ENCODE assay signal across 15 cellular contexts in genomic region chr4:163611172-163611571, GRCh38.
DNase-seq lines count a peak whose midpoint lies in the region; ATAC-seq and TF ChIP-seq lines count a peak whose summit lies in the region.
"Had no signal": no experiment of that assay in that cellular context is flagged by ENCODE, and none has a peak within 500 bp of the region (broad histone marks: within the 10 kb centered on the region; RNA-seq: fewer than 3 reads in every experiment).

No MANE protein-coding gene starts in this region.

- peaks cover 0 to 2% of the 10 kb centered on the region in 2 donors for H3K9me3 Mint-ChIP-seq in stimulated activated naive B cell treated with anti-CD40 and anti-IgM and Interleukin-4, amounts not matched to agents 10 μg/mL and 1 μg/mL and 100 μg/mL, for 72 hours
- H3K9me3 Mint-ChIP-seq: activated naive CD4-positive, alpha-beta T cell treated with anti-CD3 and anti-CD28 coated beads, Interleukin-2, amount 50 U/mL, for 24 hours had no signal

- H3K4me1 ChIP-seq in esophagus muscularis mucosa: no peaks in the 10 kb centered on the region
- no peaks in the 10 kb centered on the region for H3K4me1 ChIP-seq in uterus
- H3K4me1 ChIP-seq: SJCRH30, thyroid gland had no signal

- H3K4me3 Mint-ChIP-seq in stimulated activated naive B cell treated with anti-CD40 and anti-IgM and Interleukin-4, amounts not matched to agents 10 μg/mL and 1 μg/mL and 100 μg/mL, for 72 hours: peak overlapping the region in 1 of 2 donors; percentile 29
- H3K4me3 Mint-ChIP-seq: activated naive CD4-positive, alpha-beta T cell treated with anti-CD3 and anti-CD28 coated beads, Interleukin-2, amount 50 U/mL, for 24 hours had no signal

- H3K27ac ChIP-seq in esophagus muscularis mucosa (replicated peaks in 1 of 4) (peak overlapping the region in 1 of 4 donors; percentile 29), uterus (no peak overlapping the region)
- H3K27ac ChIP-seq: brain microvascular endothelial cell, SJCRH30, thyroid gland had no signal

- peak overlapping the region; percentile 49 for H3K27ac Mint-ChIP-seq in stimulated activated naive B cell treated with anti-CD40 and anti-IgM and Interleukin-4, amounts not matched to agents 10 μg/mL and 1 μg/mL and 100 μg/mL, for 72 hours
- H3K27ac Mint-ChIP-seq: activated naive CD4-positive, alpha-beta T cell treated with anti-CD3 and anti-CD28 coated beads, Interleukin-2, amount 50 U/mL, for 24 hours had no signal

- ATAC-seq in GM21786 (IDR thresholded peaks at IDR 0.05; ENCODE audit: unreplicated experiment) (peak; percentile 21), HG02852 (IDR thresholded peaks at IDR 0.05; ENCODE audit: unreplicated experiment) (no peak), HG03520 (IDR thresholded peaks at IDR 0.05; ENCODE audit: unreplicated experiment) (no peak)
- peak; percentile 47 to 65 for ATAC-seq in stimulated activated naive B cell treated with anti-CD40 and anti-IgM and Interleukin-4, amounts not matched to agents 10 μg/mL and 1 μg/mL and 100 μg/mL, for 72 hours (replicated peaks)

- DNase-seq in NOMO-1 treated with DMSO at 0.1 percent for 48 hours (lab: John Stamatoyannopoulos, UW; ENCODE audit: unreplicated experiment) (peak; percentile 87), esophagus muscularis mucosa (ENCODE audit: extremely low spot score) (no peak), uterus (no peak)
- no peak for DNase-seq in stimulated activated naive B cell treated with anti-CD40 and anti-IgM and Interleukin-4, amounts not matched to agents 10 μg/mL and 1 μg/mL and 100 μg/mL, for 72 hours
- DNase-seq in activated CD8-positive, alpha-beta memory T cell treated with anti-CD3 and anti-CD28 coated beads, Interleukin-2, amount 50 U/mL, for 4 hours: no peak
- DNase-seq: activated CD4-positive, alpha-beta T cell treated with anti-CD3 and anti-CD28 coated beads, Interleukin-2, amount 50 U/mL, for 1 hour; brain microvascular endothelial cell; DMS153; retina; SJCRH30; thyroid gland had no signal

- TF ChIP-seq POLR2A in esophagus muscularis mucosa (IDR thresholded peaks at IDR 0.05; ENCODE audit: low read depth) (no peak), uterus (IDR thresholded peaks at IDR 0.05) (no peak)

- H3K4me1 Mint-ChIP-seq in stimulated activated naive B cell treated with anti-CD40 and anti-IgM and Interleukin-4, amounts not matched to agents 10 μg/mL and 1 μg/mL and 100 μg/mL, for 72 hours: peaks cover 60 to 85% of the 10 kb centered on the region in 2 donors

- WGBS in esophagus muscularis mucosa: 61% methylated on average over 3 of the region's 3 CpGs

- no peaks in the 10 kb centered on the region for H3K27me3 Mint-ChIP-seq in stimulated activated naive B cell treated with anti-CD40 and anti-IgM and Interleukin-4, amounts not matched to agents 10 μg/mL and 1 μg/mL and 100 μg/mL, for 72 hours
- H3K27me3 Mint-ChIP-seq: activated naive CD4-positive, alpha-beta T cell treated with anti-CD3 and anti-CD28 coated beads, Interleukin-2, amount 50 U/mL, for 24 hours had no signal

- intact Hi-C loops in esophagus muscularis mucosa (cut with DNase I) (no loop called here), uterus (cut with DNase I; ENCODE audit: low total_unique reads) (no loop called here)

- H3K9me3 ChIP-seq in esophagus muscularis mucosa (no peaks in the 10 kb centered on the region), uterus (no peaks in the 10 kb centered on the region)
- H3K9me3 ChIP-seq: SJCRH30, thyroid gland had no signal

- TF ChIP-seq EP300 in esophagus muscularis mucosa (IDR thresholded peaks at IDR 0.05): no peak

- TF ChIP-seq CTCF in esophagus muscularis mucosa (IDR thresholded peaks at IDR 0.05) (no peak), uterus (IDR thresholded peaks at IDR 0.05) (no peak)

- H3K27me3 ChIP-seq in esophagus muscularis mucosa (no peaks in the 10 kb centered on the region), uterus (no peaks in the 10 kb centered on the region)
- H3K27me3 ChIP-seq: brain microvascular endothelial cell, SJCRH30, thyroid gland had no signal

- peak overlapping the region in 3 of 4 donors; percentile 15 to 43 (median 22) for H3K4me3 ChIP-seq in esophagus muscularis mucosa
- H3K4me3 ChIP-seq in uterus: no peak overlapping the region
- H3K4me3 ChIP-seq: SJCRH30, thyroid gland had no signal

- no peaks in the 10 kb centered on the region for H3K36me3 Mint-ChIP-seq in stimulated activated naive B cell treated with anti-CD40 and anti-IgM and Interleukin-4, amounts not matched to agents 10 μg/mL and 1 μg/mL and 100 μg/mL, for 72 hours
- H3K36me3 Mint-ChIP-seq: activated naive CD4-positive, alpha-beta T cell treated with anti-CD3 and anti-CD28 coated beads, Interleukin-2, amount 50 U/mL, for 24 hours had no signal

- H3K36me3 ChIP-seq in esophagus muscularis mucosa (no peaks in the 10 kb centered on the region), uterus (no peaks in the 10 kb centered on the region)
- H3K36me3 ChIP-seq: brain microvascular endothelial cell, SJCRH30, thyroid gland had no signal

Comparison
In these comparisons a context has a peak if more than half of its experiments do, and no peak if none do; other contexts are left out.
1. ATAC-seq: peak in GM21786 (single experiment) and stimulated activated naive B cell treated with anti-CD40 and anti-IgM and Interleukin-4, amounts not matched to agents 10 μg/mL and 1 μg/mL and 100 μg/mL, for 72 hours (2 of 2); none in HG02852 (single experiment) and HG03520 (single experiment).
2. H3K4me3 ChIP-seq: peak in esophagus muscularis mucosa (3 of 4); none in uterus (0 of 2).